In genomic region chr12:119695034-119695433, GRCh38 we compare ENCODE assay signal across 8 cellular contexts. TPM values are rescaled to one million over a fixed set of nuclear protein-coding genes. Genes with fewer than 3 reads are reported as not detected.
DNase-seq lines count a peak whose midpoint lies in the region; ATAC-seq, FAIRE-seq and TF ChIP-seq lines count a peak whose summit lies in the region.
"Had no signal": no experiment of that assay in that cellular context is flagged by ENCODE, and none has a peak within 500 bp of the region (broad histone marks: within the 10 kb centered on the region; RNA-seq: fewer than 3 reads in every experiment).

No MANE protein-coding gene starts in this region.

- TF ChIP-seq POLR2A in H54 (IDR thresholded peaks at IDR 0.05; ENCODE audit: low read depth, low read length) = no peak

- FAIRE-seq in H54 (lab: Jason Lieb, UNC) = no peak

- no peaks in the 10 kb centered on the region for H4K20me1 ChIP-seq in neural progenitor cell (ENCODE audit: low read depth)

- no peak for ATAC-seq in GM21528 (IDR thresholded peaks at IDR 0.05; ENCODE audit: low FRiP score, unreplicated experiment)
- no peak for ATAC-seq in effector memory CD8-positive, alpha-beta T cell (replicated peaks)

- no peaks in the 10 kb centered on the region for H3K9me3 Mint-ChIP-seq in neural progenitor cell
- no peaks in the 10 kb centered on the region for H3K9me3 Mint-ChIP-seq in effector memory CD8-positive, alpha-beta T cell

- H2AFZ ChIP-seq in neural progenitor cell (replicated peaks) = no peak overlapping the region

- H3K36me3 Mint-ChIP-seq in neural progenitor cell = peaks cover 24% of the 10 kb centered on the region
- H3K36me3 Mint-ChIP-seq in effector memory CD8-positive, alpha-beta T cell (ENCODE audit: insufficient read depth) = no peaks in the 10 kb centered on the region

- intact Hi-C loops in dorsolateral prefrontal cortex (cut with DNase I) = no loop called here

- H3F3A ChIP-seq in neural progenitor cell (ENCODE audit: low read depth) = no peaks in the 10 kb centered on the region

- H3K4me1 Mint-ChIP-seq in neural progenitor cell = peaks cover 6% of the 10 kb centered on the region
- no peaks in the 10 kb centered on the region for H3K4me1 Mint-ChIP-seq in effector memory CD8-positive, alpha-beta T cell (ENCODE audit: low read depth in 2 of 2)

- no peak overlapping the region for H3K4me2 ChIP-seq in neural progenitor cell

- no peaks in the 10 kb centered on the region for H3K27me3 Mint-ChIP-seq in neural progenitor cell (ENCODE audit: insufficient read depth, low read depth)
- no peaks in the 10 kb centered on the region for H3K27me3 Mint-ChIP-seq in effector memory CD8-positive, alpha-beta T cell

- CTCF ChIA-PET in GM10248 (lab: Yijun Ruan, JAX) = interaction anchor here (0.6 to 2.5 kb wide), 8 partner anchors 9 to 33 kb away, joined by 3 to 13 read pairs (median 4); partner anchors contain the start of gene PRKAB1

- no peak overlapping the region for H3K27ac Mint-ChIP-seq in neural progenitor cell
- no peak overlapping the region for H3K27ac Mint-ChIP-seq in effector memory CD8-positive, alpha-beta T cell

- H3K4me1 ChIP-seq in neural progenitor cell = no peaks in the 10 kb centered on the region

- DNase-seq in GM10248 (ENCODE audit: extremely low spot score) = no peak
- no peak for DNase-seq in dorsolateral prefrontal cortex
- peak; percentile 54 for DNase-seq in neural progenitor cell (ENCODE audit: low spot score)
- DNase-seq in effector memory CD8-positive, alpha-beta T cell = no peak
- no peak for DNase-seq in H54 (ENCODE audit: insufficient read length, low spot score)

- H3K9me3 ChIP-seq in neural progenitor cell (ENCODE audit: low read depth) = no peaks in the 10 kb centered on the region
- H3K9me3 ChIP-seq: neutrophil had no signal

- peak overlapping the region in 30 of 59 donors; percentile 2 to 87 (median 48) for H3K27ac ChIP-seq in dorsolateral prefrontal cortex
- H3K27ac ChIP-seq in neural progenitor cell = no peak overlapping the region
- H3K27ac ChIP-seq: neutrophil had no signal

- H3K36me3 ChIP-seq in neural progenitor cell = no peaks in the 10 kb centered on the region

- no peaks in the 10 kb centered on the region for H3K79me2 ChIP-seq in neural progenitor cell (ENCODE audit: low read depth)

- H3K9ac ChIP-seq in neural progenitor cell = no peak overlapping the region

- POLR2A ChIA-PET in GM10248 (lab: Yijun Ruan, JAX) = no interaction called here

- H3K27me3 ChIP-seq in dorsolateral prefrontal cortex (no peaks in the 10 kb centered on the region), neural progenitor cell (no peaks in the 10 kb centered on the region)
- H3K27me3 ChIP-seq: neutrophil had no signal

- H3K4me3 ChIP-seq in dorsolateral prefrontal cortex (no peak overlapping the region), neural progenitor cell (no peak overlapping the region)

- TF ChIP-seq CTCF in GM10248 (IDR thresholded peaks at IDR 0.05; ENCODE audit: control extremely low read depth, extremely low read depth, low read depth, missing control alignments) (peak; percentile 37), LNCAP (IDR thresholded peaks at IDR 0.05) (peak; percentile 72; the same call in 1 of the 2 replicates), dorsolateral prefrontal cortex (IDR thresholded peaks at IDR 0.05 in 54 of 56, conservative IDR thresholded peaks at IDR 0.05 in 2 of 56; ENCODE audit: low read depth in 1 of 56, partially characterized antibody in 56 of 56) (peak in 48 of 56 donors; percentile 12 to 57 (median 35)), neural progenitor cell (IDR thresholded peaks at IDR 0.05) (peak; percentile 57)

- no peak overlapping the region for H3K4me3 Mint-ChIP-seq in neural progenitor cell
- H3K4me3 Mint-ChIP-seq in effector memory CD8-positive, alpha-beta T cell = no peak overlapping the region

RNA-seq across cellular contexts. Expression of gene PRKAB1, which starts 27.1 kb away (rescaled TPM):
- total RNA-seq in dorsolateral prefrontal cortex (10 to 100 TPM; 17.0 to 44.5 (median 30.2) TPM), neural progenitor cell (ENCODE audit: low replicate concordance) (24.5 and 25.3 TPM in 2 replicates)
